ENCODE assay signal across 1 cellular context in genomic region chr6:15268130-15268908, GRCh38.
TF ChIP-seq lines count a peak whose summit lies in the region.

No MANE protein-coding gene starts in this region.

TF ChIP-seq in GM23338, 12 proteins besides CTCF, POLR2A, EP300 and RAD21 (continued from another document):
- TF ChIP-seq REST (IDR thresholded peaks at IDR 0.05; ENCODE audit: unreplicated experiment) (no peak), EZH2phosphoT487 (IDR thresholded peaks at IDR 0.05; ENCODE audit: unreplicated experiment) (no peak), ZNF114 (CRISPR knock-in tag; IDR thresholded peaks at IDR 0.05) (no peak; the same call in 1 of the 2 replicates), STAT1 (IDR thresholded peaks at IDR 0.05; ENCODE audit: unreplicated experiment) (no peak), JUNB (IDR thresholded peaks at IDR 0.05; ENCODE audit: unreplicated experiment) (no peak), EZH2 (IDR thresholded peaks at IDR 0.05; ENCODE audit: low read depth, unreplicated experiment) (no peak)
